Comparison of ENCODE assay signal across 2 cellular contexts in genomic region chr12:123763093-123763492, GRCh38.
TF ChIP-seq lines count a peak whose summit lies in the region.

No MANE protein-coding gene starts in this region.

TF ChIP-seq in HCT116, 20 proteins besides CTCF, POLR2A, EP300 and RAD21:
- TF ChIP-seq TCF7L2 (IDR thresholded peaks at IDR 0.05; ENCODE audit: borderline replicate concordance, extremely low read depth, insufficient read depth, insufficient read length) = no peak
- no peak for TF ChIP-seq CBX3 (IDR thresholded peaks at IDR 0.05; ENCODE audit: low read depth)
- TF ChIP-seq EZH2phosphoT487 (IDR thresholded peaks at IDR 0.05; ENCODE audit: borderline replicate concordance) = no peak
- no peak for TF ChIP-seq JUND (IDR thresholded peaks at IDR 0.05)

TF ChIP-seq in H1, 55 proteins besides CTCF, POLR2A, EP300 and RAD21:
- TF ChIP-seq GABPA (IDR thresholded peaks at IDR 0.05; ENCODE audit: borderline replicate concordance, insufficient read depth, low read length) (no peak), TAF7 (optimal IDR thresholded peaks at IDR 0.05; ENCODE audit: borderline replicate concordance, low read depth, low read length) (no peak), POU5F1 (IDR thresholded peaks at IDR 0.05; ENCODE audit: low read depth, low read length) (no peak), SIN3A (conservative IDR thresholded peaks at IDR 0.05 in 1 of 2, IDR thresholded peaks at IDR 0.05 in 1 of 2; ENCODE audit: low read depth in 1 of 2, low read length in 2 of 2) (0 out of 4 replicates have a peak, but pooled peaks of 1 of the 2 experiments have one; percentile 59), RNF2 (IDR thresholded peaks at IDR 0.05; ENCODE audit: borderline replicate concordance, low read depth, low read length, missing control alignments, poor library complexity, severe bottlenecking) (no peak), TAF1 (IDR thresholded peaks at IDR 0.05; ENCODE audit: low read depth, low read length) (peak; percentile 27; the same call in 1 of the 2 replicates), SP1 (IDR thresholded peaks at IDR 0.05; ENCODE audit: low read depth, low read length) (peak; percentile 31; the same call in 1 of the 2 replicates), YY1 (IDR thresholded peaks at IDR 0.05; ENCODE audit: low read depth, low read length) (no peak)
